ENCODE assay signal across 10 cellular contexts in the genomic region with DNA sequence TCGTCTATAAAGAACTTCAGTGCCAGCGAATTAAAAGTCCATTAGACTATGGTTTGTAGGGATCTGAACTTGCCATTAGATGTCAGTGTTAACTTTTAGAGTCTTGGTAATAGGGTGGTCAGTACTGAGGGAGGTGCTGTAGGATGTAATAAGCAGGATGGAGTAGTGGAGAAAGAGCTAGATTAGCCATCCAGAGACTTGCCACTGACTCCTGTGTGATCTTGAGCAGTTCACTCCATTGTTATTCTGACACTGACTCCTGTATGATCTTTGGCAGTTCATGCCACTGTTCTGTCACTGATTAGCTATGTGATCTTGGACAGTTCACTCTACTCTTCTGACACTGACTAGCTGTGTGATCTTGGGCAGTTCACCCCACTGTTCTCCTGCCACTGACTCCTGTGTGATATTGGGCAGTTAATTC.
DNase-seq lines count a peak whose midpoint lies in the region; ATAC-seq, FAIRE-seq and TF ChIP-seq lines count a peak whose summit lies in the region.
"Had no signal": no experiment of that assay in that cellular context is flagged by ENCODE, and none has a peak within 500 bp of the region (broad histone marks: within the 10 kb centered on the region; RNA-seq: fewer than 3 reads in every experiment).

No MANE protein-coding gene starts in this region.

- no peak for TF ChIP-seq POLR2A in endothelial cell of umbilical vein (IDR thresholded peaks at IDR 0.05; ENCODE audit: low read depth, low read length)

- no TSS peak for BruUV-seq in endothelial cell of umbilical vein (replicated peaks; lab: Mats Ljungman, UMichigan)

- CTCF ChIA-PET in endothelial cell of umbilical vein (lab: Charles Lee) = interaction anchor here (0.6 to 5.7 kb wide), 30 partner anchors 8 to 592 kb away, joined by 3 to 195 read pairs (median 4); a partner anchor contains a TSS

- H2AFZ ChIP-seq in endothelial cell of umbilical vein (ENCODE audit: low read depth, low read length) = no peak overlapping the region

- no peaks in the 10 kb centered on the region for H3K4me1 ChIP-seq in endothelial cell of umbilical vein (ENCODE audit: control insufficient read depth, extremely low read depth, insufficient read depth, low read length)

- H3K27me3 ChIP-seq in endothelial cell of umbilical vein (ENCODE audit: control insufficient read depth in 2 of 2, insufficient read depth in 2 of 2, low read length in 2 of 2) = no peaks in the 10 kb centered on the region

- H3K9me3 ChIP-seq in endothelial cell of umbilical vein (replicated peaks; ENCODE audit: control insufficient read depth, insufficient read depth, low read length) = no peaks in the 10 kb centered on the region

- no peak overlapping the region for H3K4me2 ChIP-seq in endothelial cell of umbilical vein (ENCODE audit: insufficient read depth, low read length)

- H3K9ac ChIP-seq in endothelial cell of umbilical vein (replicated peaks; ENCODE audit: extremely low read depth, insufficient read depth, low read length) = no peak overlapping the region

- peaks cover 4% of the 10 kb centered on the region for H3K79me2 ChIP-seq in endothelial cell of umbilical vein (ENCODE audit: control insufficient read depth, insufficient read depth, low read length)

- no peaks in the 10 kb centered on the region for H4K20me1 ChIP-seq in endothelial cell of umbilical vein (replicated peaks; ENCODE audit: control insufficient read depth, extremely low read depth, insufficient read depth, low read length)

- peak in 1 of 2 donors; percentile 31 for TF ChIP-seq CTCF in endothelial cell of umbilical vein (IDR thresholded peaks at IDR 0.05; ENCODE audit: extremely low read depth in 1 of 2, insufficient read depth in 1 of 2, low read depth in 1 of 2, low read length in 2 of 2)

- no peaks in the 10 kb centered on the region for H3K9me1 ChIP-seq in endothelial cell of umbilical vein (replicated peaks; ENCODE audit: control insufficient read depth, extremely low read depth, insufficient read depth, low read length)

- POLR2A ChIA-PET in endothelial cell of umbilical vein (lab: Charles Lee) = interaction anchor here (1.0 kb wide), 1 partner anchor 188 kb away, joined by 4 read pairs; no protein-coding TSS in a partner anchor

- no peak overlapping the region for H3K4me3 ChIP-seq in endothelial cell of umbilical vein (replicated peaks in 1 of 3; ENCODE audit: insufficient read depth in 1 of 3, low read depth in 1 of 3, low read length in 3 of 3)

- DNase-seq in DMS53 (lab: John Stamatoyannopoulos, UW) (peak; percentile 56), NCI-H146 treated with DMSO at 0.1 percent for 48 hours (lab: John Stamatoyannopoulos, UW; ENCODE audit: unreplicated experiment) (peak; percentile 1), endothelial cell of umbilical vein (ENCODE audit: low read depth, low spot score) (peak; percentile 49), myocyte (ENCODE audit: low read depth) (peak; percentile 73), HUDEP-2 (lab: John Stamatoyannopoulos, UW; ENCODE audit: unreplicated experiment in 76 of 76) (no peak), posterior vena cava (ENCODE audit: low spot score) (no peak), T1000 (lab: John Stamatoyannopoulos, UW) (no peak)
- DNase-seq: naive B cell, NCI-H1092 treated with DMSO at 0.1 percent for 48 hours had no signal

- no peaks in the 10 kb centered on the region for H3K36me3 ChIP-seq in endothelial cell of umbilical vein (ENCODE audit: control insufficient read depth in 2 of 2, extremely low read depth in 1 of 2, insufficient read depth in 2 of 2, low read length in 2 of 2)

- intact Hi-C loops in endothelial cell of umbilical vein (cut with micrococcal nuclease) = loop anchor here (1.0 to 5.0 kb wide), 2 partner anchors 87 to 188 kb away; no protein-coding TSS in a partner anchor
- intact Hi-C loops in posterior vena cava (cut with DNase I) = loop anchor here (1.0 to 10.0 kb wide), 3 partner anchors 80 to 186 kb away; a partner anchor contains a TSS

- ATAC-seq in HG02870 (IDR thresholded peaks at IDR 0.05; ENCODE audit: unreplicated experiment) = no peak

- no peak overlapping the region for H3K27ac ChIP-seq in endothelial cell of umbilical vein (ENCODE audit: insufficient read depth, low read depth, low read length)

- FAIRE-seq in endothelial cell of umbilical vein (lab: Jason Lieb, UNC) = peak; percentile 48

- dilution Hi-C loops in endothelial cell of umbilical vein (cut with MboI; ENCODE audit: extremely low pct_ligation_motif_present, low sequenced_read_pairs) = no loop called here

TF ChIP-seq in endothelial cell of umbilical vein, 7 proteins besides CTCF, POLR2A, EP300 and RAD21:
- TF ChIP-seq EZH2 (IDR thresholded peaks at IDR 0.05; ENCODE audit: borderline replicate concordance, low read depth, low read length, severe bottlenecking) = no peak
- no peak for TF ChIP-seq MYC (IDR thresholded peaks at IDR 0.05; ENCODE audit: low read depth, low read length)
- TF ChIP-seq POLR2AphosphoS5 (IDR thresholded peaks at IDR 0.05; ENCODE audit: insufficient read depth, low read depth, low read length) = no peak
- no peak for TF ChIP-seq FOS (IDR thresholded peaks at IDR 0.05; ENCODE audit: borderline replicate concordance, insufficient read depth, low read length)

Comparison
In these comparisons a context has a peak if more than half of its experiments do, and no peak if none do; other contexts are left out.
1. DNase-seq: peak in DMS53 (single experiment), NCI-H146 treated with DMSO at 0.1 percent for 48 hours (single experiment), endothelial cell of umbilical vein (single experiment) and myocyte (single experiment); none in HUDEP-2 (0 of 76), posterior vena cava (single experiment) and T1000 (single experiment).